In genomic region chr11:112213753-112214152, GRCh38 we compare ENCODE assay signal across 16 cellular contexts. TPM values are rescaled to one million over a fixed set of nuclear protein-coding genes. Genes with fewer than 3 reads are reported as not detected.
DNase-seq lines count a peak whose midpoint lies in the region; ATAC-seq and TF ChIP-seq lines count a peak whose summit lies in the region.
"Had no signal": no experiment of that assay in that cellular context is flagged by ENCODE, and none has a peak within 500 bp of the region (broad histone marks: within the 10 kb centered on the region; RNA-seq: fewer than 3 reads in every experiment).

No MANE protein-coding gene starts in this region.

- peak; percentile 26 for DNase-seq in HuH-7 (ENCODE audit: low spot score)
- peak; percentile 93 for DNase-seq in amniotic epithelial cell (ENCODE audit: low read depth)
- DNase-seq in epithelial cell of prostate (ENCODE audit: low read depth, low spot score): no peak
- DNase-seq in right lobe of liver: peak in 1 of 3 donors; percentile 59
- no peak for DNase-seq in suprapubic skin (ENCODE audit: low spot score in 2 of 2)
- DNase-seq in HUDEP-2 (lab: John Stamatoyannopoulos, UW; ENCODE audit: unreplicated experiment in 76 of 76): no peak
- DNase-seq in Calu3: no peak
- DNase-seq: COR-L47, NCI-H1930, NCI-H2171 treated with DMSO at 0.1 percent for 48 hours, NCI-H510A treated with DMSO at 0.1 percent for 48 hours, NCI-H82, PC-3 had no signal

- BruUV-seq in Calu3 (replicated peaks; lab: Mats Ljungman, UMichigan): no TSS peak

- WGBS in right lobe of liver (ENCODE audit: insufficient coverage, low coverage, low lambda C conversion rate, missing lambda C conversion rate): 27% methylated on average over 4 of the region's 4 CpGs
- 90% methylated on average over 4 of the region's 4 CpGs for WGBS in suprapubic skin

- H3K4me1 ChIP-seq in right lobe of liver (peaks cover 0 to 77% (median 19%) of the 10 kb centered on the region in 4 donors), suprapubic skin (no peaks in the 10 kb centered on the region)

- peaks cover 8% of the 10 kb centered on the region for H3K4me1 Mint-ChIP-seq in Calu3 (ENCODE audit: low read depth, unreplicated experiment)

- H3K27me3 ChIP-seq in right lobe of liver: no peaks in the 10 kb centered on the region
- H3K27me3 ChIP-seq in suprapubic skin: no peaks in the 10 kb centered on the region

- CTCF ChIA-PET in Calu3 (lab: Charles Lee): no interaction called here

- no peaks in the 10 kb centered on the region for H3K27me3 Mint-ChIP-seq in Calu3 (ENCODE audit: unreplicated experiment)

- no peak overlapping the region for H3K4me3 Mint-ChIP-seq in Calu3 (ENCODE audit: low read depth, unreplicated experiment)

- H3K9me3 Mint-ChIP-seq in Calu3 (ENCODE audit: low read depth, unreplicated experiment): no peaks in the 10 kb centered on the region

- TF ChIP-seq EP300 in suprapubic skin (IDR thresholded peaks at IDR 0.05): no peak

- no peak overlapping the region for H3K4me3 ChIP-seq in right lobe of liver
- no peak overlapping the region for H3K4me3 ChIP-seq in suprapubic skin

- TF ChIP-seq POLR2A in right lobe of liver (IDR thresholded peaks at IDR 0.05) (peak; percentile 29), suprapubic skin (IDR thresholded peaks at IDR 0.05) (no peak)

- H3K36me3 Mint-ChIP-seq in Calu3 (ENCODE audit: insufficient read depth, unreplicated experiment): no peaks in the 10 kb centered on the region

- H3K27ac ChIP-seq in epithelial cell of prostate (peak overlapping the region; percentile 6), right lobe of liver (peak overlapping the region; percentile 45 to 96 (median 80)), suprapubic skin (no peak overlapping the region)
- H3K27ac ChIP-seq: RWPE1 had no signal

- H3K27ac Mint-ChIP-seq in Calu3 (ENCODE audit: unreplicated experiment): no peak overlapping the region

- ATAC-seq in right lobe of liver: peak; percentile 62 to 77 (median 68)
- ATAC-seq in activated CD4-positive, CD25-positive, alpha-beta regulatory T cell treated with anti-CD3 and anti-CD28 coated beads, Interleukin-2, amount 50 U/mL, for 24 hours: no peak
- ATAC-seq: PC-3 had no signal

- no peaks in the 10 kb centered on the region for H3K36me3 ChIP-seq in right lobe of liver
- H3K36me3 ChIP-seq in suprapubic skin: no peaks in the 10 kb centered on the region

- intact Hi-C loops in right lobe of liver (cut with DNase I) (no loop called here), Calu3 (cut with micrococcal nuclease; ENCODE audit: unreplicated experiment) (no loop called here)

- TF ChIP-seq CTCF in right lobe of liver (IDR thresholded peaks at IDR 0.05): no peak
- TF ChIP-seq CTCF in suprapubic skin (IDR thresholded peaks at IDR 0.05): no peak
- no peak for TF ChIP-seq CTCF in Calu3 (IDR thresholded peaks at IDR 0.05; ENCODE audit: unreplicated experiment)

- H3K9me3 ChIP-seq in right lobe of liver (no peaks in the 10 kb centered on the region), suprapubic skin (no peaks in the 10 kb centered on the region)

RNA-seq across cellular contexts. Expression of gene PTS, which starts 12.5 kb away (rescaled TPM):
- total RNA-seq in right lobe of liver (10 to 100 TPM; 37.8 to 66.9 (median 55.4) TPM), suprapubic skin (10 to 100 TPM; 22.1 to 39.2 (median 32.5) TPM), Calu3 (2022) (28.8 and 29.3 TPM in 2 replicates)

RNA-seq across cellular contexts. Expression of gene BCO2, which starts 38.4 kb away (rescaled TPM):
- total RNA-seq in right lobe of liver (100 to 1,000 TPM in 2 of 6 experiments, 10 to 100 TPM in 4; 33.3 to 118 (median 75.5) TPM), suprapubic skin (10 to 100 TPM in 1 of 4 donors, 1 to 10 TPM in 3; 1.2 to 28.2 (median 2.7) TPM), Calu3 (2022) (13.8 and 15.0 TPM in 2 replicates)

RNA-seq across cellular contexts. Expression of gene TEX12, which starts 46.6 kb away (rescaled TPM):
- total RNA-seq in right lobe of liver: under 1 TPM in 1 of 6 experiments, not detected in 5; 0.31 TPM
- 1 to 10 TPM in 2 of 4 donors, not detected in 2; 1.1 to 1.2 TPM for total RNA-seq in suprapubic skin
- total RNA-seq in Calu3 (2022): not detected in 2 replicates
- total RNA-seq: PC-3 had no signal

RNA-seq across cellular contexts. Expression of gene PLET1, which starts 46.9 kb away (rescaled TPM):
- total RNA-seq in right lobe of liver (not detected), suprapubic skin (not detected), Calu3 (2022) (not detected in 2 replicates)
- total RNA-seq: SK-MEL-5 had no signal

RNA-seq across cellular contexts. Expression of gene IL18, which starts 49.9 kb away (rescaled TPM):
- total RNA-seq in right lobe of liver (1 to 10 TPM; 2.7 to 7.2 (median 4.4) TPM), suprapubic skin (100 to 1,000 TPM; 161 to 329 (median 184) TPM), Calu3 (2022) (111 and 121 TPM in 2 replicates)

Comparison
In these comparisons a context has a peak if more than half of its experiments do, and no peak if none do; other contexts are left out.
1. DNase-seq: peak in HuH-7 (single experiment) and amniotic epithelial cell (single experiment); none in epithelial cell of prostate (single experiment), suprapubic skin (0 of 2), HUDEP-2 (0 of 76) and Calu3 (single experiment).
2. ATAC-seq: peak in right lobe of liver (4 of 4); none in activated CD4-positive, CD25-positive, alpha-beta regulatory T cell treated with anti-CD3 and anti-CD28 coated beads, Interleukin-2, amount 50 U/mL, for 24 hours (0 of 2).